ENCODE assay signal across 1 cellular context in genomic region chr10:85857791-85858190, GRCh38.
TF ChIP-seq lines count a peak whose summit lies in the region.

No MANE protein-coding gene starts in this region.

TF ChIP-seq in K562, 482 proteins besides CTCF, POLR2A, EP300 and RAD21 (continued from another document):
- TF ChIP-seq ZNF592 (IDR thresholded peaks at IDR 0.05) (no peak), XRCC3 (IDR thresholded peaks at IDR 0.05) (no peak), HMG20A (CRISPR knock-in tag; conservative IDR thresholded peaks at IDR 0.05) (no peak), COPS2 (conservative IDR thresholded peaks at IDR 0.05) (no peak), HNRNPL (IDR thresholded peaks at IDR 0.05; ENCODE audit: low read depth, low read length) (no peak), CLOCK (CRISPR knock-in tag; IDR thresholded peaks at IDR 0.05; ENCODE audit: borderline replicate concordance) (no peak), ZNF324 (CRISPR knock-in tag; IDR thresholded peaks at IDR 0.05) (no peak), KLF10 (CRISPR knock-in tag; IDR thresholded peaks at IDR 0.05) (no peak), FIP1L1 (IDR thresholded peaks at IDR 0.05; ENCODE audit: low read depth, low read length, poor library complexity, severe bottlenecking) (no peak), PPARD (CRISPR knock-in tag; IDR thresholded peaks at IDR 0.05) (no peak), ZFP30 (CRISPR knock-in tag; IDR thresholded peaks at IDR 0.05; ENCODE audit: borderline replicate concordance) (no peak), ZMIZ1 (IDR thresholded peaks at IDR 0.05; ENCODE audit: low read depth in 2 of 2, low read length in 2 of 2) (no peak), HNRNPH1 (optimal IDR thresholded peaks at IDR 0.05; ENCODE audit: low read depth, low read length) (no peak)
